In the genomic region with DNA sequence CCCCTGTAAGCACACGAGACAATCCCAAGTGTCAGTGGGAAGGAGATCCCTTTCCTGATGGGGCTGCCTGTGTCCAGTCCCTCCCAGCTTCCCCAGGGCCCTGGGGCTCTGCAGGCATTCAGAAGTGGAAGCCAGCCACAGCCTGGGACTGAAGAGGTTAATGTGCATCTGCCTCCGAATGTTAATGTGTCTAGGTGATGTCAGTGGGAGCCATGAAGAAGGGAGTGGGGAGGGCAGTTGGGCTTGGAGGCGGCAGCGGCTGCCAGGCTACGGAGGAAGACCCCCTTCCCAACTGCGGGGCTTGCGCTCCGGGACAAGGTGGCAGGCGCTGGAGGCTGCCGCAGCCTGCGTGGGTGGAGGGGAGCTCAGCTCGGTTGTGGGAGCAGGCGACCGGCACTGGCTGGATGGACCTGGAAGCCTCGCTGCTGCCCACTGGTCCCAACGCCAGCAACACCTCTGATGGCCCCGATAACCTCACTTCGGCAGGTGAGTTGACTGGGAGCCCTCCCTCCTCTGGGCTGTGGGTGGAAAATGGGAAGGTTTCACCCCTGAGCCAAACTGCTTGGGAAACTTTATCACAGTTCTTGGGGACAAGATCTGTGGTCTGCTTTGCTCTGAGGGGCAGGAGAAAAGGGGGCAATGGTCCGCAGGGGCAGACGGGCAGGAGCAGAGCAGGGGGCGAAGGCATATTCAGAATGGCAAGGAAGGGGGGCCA, we compare ENCODE assay signal across 10 cellular contexts. TPM values are rescaled to one million over a fixed set of nuclear protein-coding genes. Genes with fewer than 3 reads are reported as not detected.
DNase-seq lines count a peak whose midpoint lies in the region; ATAC-seq and TF ChIP-seq lines count a peak whose summit lies in the region.
"Had no signal": no experiment of that assay in that cellular context is flagged by ENCODE, and none has a peak within 500 bp of the region (broad histone marks: within the 10 kb centered on the region; RNA-seq: fewer than 3 reads in every experiment).

A gene with protein sequence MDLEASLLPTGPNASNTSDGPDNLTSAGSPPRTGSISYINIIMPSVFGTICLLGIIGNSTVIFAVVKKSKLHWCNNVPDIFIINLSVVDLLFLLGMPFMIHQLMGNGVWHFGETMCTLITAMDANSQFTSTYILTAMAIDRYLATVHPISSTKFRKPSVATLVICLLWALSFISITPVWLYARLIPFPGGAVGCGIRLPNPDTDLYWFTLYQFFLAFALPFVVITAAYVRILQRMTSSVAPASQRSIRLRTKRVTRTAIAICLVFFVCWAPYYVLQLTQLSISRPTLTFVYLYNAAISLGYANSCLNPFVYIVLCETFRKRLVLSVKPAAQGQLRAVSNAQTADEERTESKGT (plus strand): TSS at position 236 of the 715 bp plus-strand sequence. CDS start 169 bp downstream, at position 405.

- H3K36me3 ChIP-seq in GM23338 (ENCODE audit: insufficient read depth) (no peaks in the 10 kb centered on the region), ascending aorta (no peaks in the 10 kb centered on the region), iPS-20b (ENCODE audit: insufficient read depth, low read depth, low read length) (0 out of 2 replicates have a peak, but pooled peaks cover 5% of the 10 kb centered on the region)

- peak within 1 kb of the TSS; percentile 32; the same call in 1 of the 2 replicates for H2AFZ ChIP-seq in GM23338

- H3K4me1 Mint-ChIP-seq in GM23338 = peaks cover 52% of the 10 kb centered on the region
- H3K4me1 Mint-ChIP-seq in activated naive CD4-positive, alpha-beta T cell treated with anti-CD3 and anti-CD28 coated beads, Interleukin-2, amount 10 ng/mL, durations not matched to agents 7 days and 5 days = peaks cover 25% of the 10 kb centered on the region

- H4K20me1 ChIP-seq in GM23338 (replicated peaks; ENCODE audit: insufficient read depth) = no peaks in the 10 kb centered on the region

- H3K4me1 ChIP-seq in GM23338 (ENCODE audit: insufficient read depth) (peaks cover 25% of the 10 kb centered on the region; the same call in 1 of the 2 replicates), ascending aorta (peaks cover 0 to 17% of the 10 kb centered on the region in 2 donors), iPS-20b (ENCODE audit: insufficient read depth, low read length) (peaks cover 26% of the 10 kb centered on the region)

- peaks cover 19% of the 10 kb centered on the region for H3F3A ChIP-seq in GM23338 (replicated peaks; ENCODE audit: low read depth)

- H3K4me2 ChIP-seq in GM23338 = peak within 1 kb of the TSS; percentile 26; the same call in 1 of the 2 replicates

- CTCF ChIA-PET in activated naive CD4-positive, alpha-beta T cell treated with anti-CD3 and anti-CD28 coated beads, Interleukin-2, amount 10 ng/mL, durations not matched to agents 7 days and 5 days (lab: Charles Lee) = interaction anchor here (0.6 to 0.8 kb wide), 2 partner anchors 7 to 77 kb away, joined by 3 read pairs; no protein-coding TSS in a partner anchor

- H3K4me3 ChIP-seq in GM23338 (no peak within 1 kb of the TSS), ascending aorta (peak within 1 kb of the TSS; percentile 38 to 55), iPS-20b (ENCODE audit: low read length) (peak within 1 kb of the TSS; percentile 65), skeletal muscle cell (ENCODE audit: low read depth, low read length) (peak within 1 kb of the TSS; percentile 51)

- no peaks in the 10 kb centered on the region for H3K9me3 Mint-ChIP-seq in GM23338
- no peaks in the 10 kb centered on the region for H3K9me3 Mint-ChIP-seq in activated naive CD4-positive, alpha-beta T cell treated with anti-CD3 and anti-CD28 coated beads, Interleukin-2, amount 10 ng/mL, durations not matched to agents 7 days and 5 days
- H3K9me3 Mint-ChIP-seq: activated naive CD4-positive, alpha-beta T cell treated with anti-CD3 and anti-CD28 coated beads, Interleukin-2, amount 50 U/mL, for 24 hours had no signal

- H3K79me2 ChIP-seq in GM23338 (replicated peaks; ENCODE audit: insufficient read depth) = no peaks in the 10 kb centered on the region

- peaks cover 35% of the 10 kb centered on the region for H3K27me3 Mint-ChIP-seq in GM23338 (ENCODE audit: insufficient read depth, low read depth, poor library complexity)
- H3K27me3 Mint-ChIP-seq in activated naive CD4-positive, alpha-beta T cell treated with anti-CD3 and anti-CD28 coated beads, Interleukin-2, amount 10 ng/mL, durations not matched to agents 7 days and 5 days = peaks cover 41% of the 10 kb centered on the region

- peak within 1 kb of the TSS; percentile 64; the same call in 1 of the 2 replicates for H3K9ac ChIP-seq in iPS-20b (ENCODE audit: low read depth, low read length)

- ATAC-seq in GM23338 (peak; percentile 17), HG03039 (IDR thresholded peaks at IDR 0.05; ENCODE audit: unreplicated experiment) (no peak), GM19397 (IDR thresholded peaks at IDR 0.05; ENCODE audit: unreplicated experiment) (no peak)

- no peak within 1 kb of the TSS; the same call in 1 of the 2 replicates for H3K27ac Mint-ChIP-seq in GM23338
- H3K27ac Mint-ChIP-seq in activated naive CD4-positive, alpha-beta T cell treated with anti-CD3 and anti-CD28 coated beads, Interleukin-2, amount 10 ng/mL, durations not matched to agents 7 days and 5 days = no peak within 1 kb of the TSS
- H3K27ac Mint-ChIP-seq: activated naive CD4-positive, alpha-beta T cell treated with anti-CD3 and anti-CD28 coated beads, Interleukin-2, amount 50 U/mL, for 24 hours had no signal

- no peaks in the 10 kb centered on the region for H3K27me3 ChIP-seq in GM23338 (ENCODE audit: insufficient read depth)
- no peaks in the 10 kb centered on the region for H3K27me3 ChIP-seq in ascending aorta
- peaks cover 21% of the 10 kb centered on the region for H3K27me3 ChIP-seq in iPS-20b (ENCODE audit: insufficient read depth, low read length)

- H3K36me3 Mint-ChIP-seq in GM23338 (ENCODE audit: low read depth) = peaks cover 3% of the 10 kb centered on the region
- H3K36me3 Mint-ChIP-seq in activated naive CD4-positive, alpha-beta T cell treated with anti-CD3 and anti-CD28 coated beads, Interleukin-2, amount 10 ng/mL, durations not matched to agents 7 days and 5 days = no peaks in the 10 kb centered on the region
- H3K36me3 Mint-ChIP-seq: activated naive CD4-positive, alpha-beta T cell treated with anti-CD3 and anti-CD28 coated beads, Interleukin-2, amount 50 U/mL, for 24 hours had no signal

- H3K27ac ChIP-seq in GM23338 (ENCODE audit: low read depth) (peak within 1 kb of the TSS; percentile 55; the same call in 1 of the 2 replicates), ascending aorta (no peak within 1 kb of the TSS), iPS-20b (ENCODE audit: low read length) (no peak within 1 kb of the TSS)

- intact Hi-C loops in ascending aorta (cut with DNase I) = no loop called here

- TF ChIP-seq CTCF in GM23338 (conservative IDR thresholded peaks at IDR 0.05; ENCODE audit: low read depth in 2 of 2) (no peak), ascending aorta (IDR thresholded peaks at IDR 0.05) (no peak)

- DNase-seq in GM23338 (ENCODE audit: low spot score) (no peak), ascending aorta (ENCODE audit: low spot score in 2 of 2) (no peak), skeletal muscle cell (ENCODE audit: low read depth) (no peak), NOMO-1 (lab: John Stamatoyannopoulos, UW; ENCODE audit: unreplicated experiment in 2 of 2) (no peak)
- DNase-seq in activated naive CD4-positive, alpha-beta T cell treated with anti-CD3 and anti-CD28 coated beads, Interleukin-2, amount 10 ng/mL, durations not matched to agents 7 days and 5 days = no peak
- DNase-seq: NK-92 treated with Interleukin-12 subunit alpha and Interleukin-12 subunit beta, amount 100 ng/mL, for 24 hours had no signal

- peak within 1 kb of the TSS; percentile 62 for H3K4me3 Mint-ChIP-seq in GM23338
- H3K4me3 Mint-ChIP-seq in activated naive CD4-positive, alpha-beta T cell treated with anti-CD3 and anti-CD28 coated beads, Interleukin-2, amount 10 ng/mL, durations not matched to agents 7 days and 5 days = no peak within 1 kb of the TSS
- H3K4me3 Mint-ChIP-seq: activated naive CD4-positive, alpha-beta T cell treated with anti-CD3 and anti-CD28 coated beads, Interleukin-2, amount 50 U/mL, for 24 hours had no signal

- no peaks in the 10 kb centered on the region for H3K9me3 ChIP-seq in ascending aorta
- H3K9me3 ChIP-seq in iPS-20b (ENCODE audit: insufficient read depth, low read depth, low read length) = no peaks in the 10 kb centered on the region

- H3K9me2 ChIP-seq in GM23338 (ENCODE audit: insufficient read depth) = no peaks in the 10 kb centered on the region

TF ChIP-seq in GM23338, 12 proteins besides CTCF, POLR2A, EP300 and RAD21 (continues in another document):
- no peak for TF ChIP-seq NANOG (IDR thresholded peaks at IDR 0.05; ENCODE audit: borderline replicate concordance)

RNA-seq across cellular contexts. Expression of the gene that starts here (rescaled TPM):
- total RNA-seq in GM23338 (2014; rRNA removed; shearing (Covaris generic)) = 0.27 and 2.4 TPM in 2 replicates
- 0.83 and 0.91 TPM in 2 replicates for polyA plus RNA-seq in GM23338 (2016; fragmentation: Nextera tagmentation; extraction: Ambion mirVana)
- not detected for total RNA-seq in ascending aorta
